Comparison of ENCODE assay signal across 8 cellular contexts in the genomic region with DNA sequence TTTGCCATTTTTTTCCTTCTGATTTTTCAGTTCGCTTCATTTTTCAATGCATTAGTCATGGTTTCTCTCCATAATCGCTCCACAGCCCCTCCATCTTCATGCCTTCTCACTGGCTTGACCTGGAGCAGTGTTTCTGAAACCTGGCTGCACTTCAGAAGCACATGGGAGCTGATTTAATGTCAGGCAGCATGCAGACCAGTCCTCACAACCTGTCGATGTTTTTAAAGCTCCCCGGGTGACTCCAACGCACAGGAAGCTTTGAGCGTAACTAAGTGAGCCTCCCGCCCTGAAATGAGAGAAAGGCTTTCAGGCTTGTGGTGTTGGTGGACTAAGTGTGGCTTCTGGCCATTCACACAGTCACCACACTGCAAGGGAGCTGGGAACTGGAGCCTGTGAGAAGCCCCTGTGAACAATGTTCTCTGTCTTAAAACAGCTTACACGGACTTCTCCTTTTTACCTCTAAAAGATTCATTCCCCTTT. TPM values are rescaled to one million over a fixed set of nuclear protein-coding genes. Genes with fewer than 3 reads are reported as not detected.
A peak's percentile ranks its signal among the peaks of the same experiment; 100 is the strongest.
DNase-seq lines count a peak whose midpoint lies in the region; ATAC-seq and TF ChIP-seq lines count a peak whose summit lies in the region.

No MANE protein-coding gene starts in this region.

- TF ChIP-seq CTCF in GM20000 (IDR thresholded peaks at IDR 0.05; ENCODE audit: extremely low read depth, missing control alignments), result no peak
- no peak for TF ChIP-seq CTCF in spleen (IDR thresholded peaks at IDR 0.05 in 8 of 11, conservative IDR thresholded peaks at IDR 0.05 in 3 of 11)
- TF ChIP-seq CTCF in gastrocnemius medialis (IDR thresholded peaks at IDR 0.05 in 4 of 5, conservative IDR thresholded peaks at IDR 0.05 in 1 of 5), result no peak

- H3K4me3 ChIP-seq in ACC112 (ENCODE audit: low read depth, low read length), result peak overlapping the region; percentile 56
- no peak overlapping the region for H3K4me3 ChIP-seq in SK-N-MC
- no peak overlapping the region for H3K4me3 ChIP-seq in spleen
- no peak overlapping the region for H3K4me3 ChIP-seq in gastrocnemius medialis

- H3K36me3 ChIP-seq in ACC112 (ENCODE audit: insufficient read depth, low read length) (no peaks in the 10 kb centered on the region), SK-N-MC (ENCODE audit: insufficient read depth, low read length) (no peaks in the 10 kb centered on the region), spleen (peaks cover 0 to 19% (median under 1%) of the 10 kb centered on the region in 6 donors), gastrocnemius medialis (peaks cover 0 to 9% of the 10 kb centered on the region in 2 donors)

- peak; percentile 25 for DNase-seq in GM20000 (ENCODE audit: low spot score)
- DNase-seq in SK-N-MC (ENCODE audit: low read depth, low spot score), result no peak
- DNase-seq in iPS-NIHi11 (ENCODE audit: low spot score), result peak; percentile 38
- DNase-seq in spleen, result no peak
- no peak for DNase-seq in KG1 (lab: John Stamatoyannopoulos, UW)
- no peak for DNase-seq in gastrocnemius medialis

- H3K9me3 ChIP-seq in SK-N-MC (ENCODE audit: low read depth, low read length) (no peaks in the 10 kb centered on the region), spleen (no peaks in the 10 kb centered on the region), gastrocnemius medialis (no peaks in the 10 kb centered on the region)

- ATAC-seq in gastrocnemius medialis (no peak), HG02759 (IDR thresholded peaks at IDR 0.05; ENCODE audit: unreplicated experiment) (no peak)

- H3K4me1 ChIP-seq in ACC112 (ENCODE audit: control insufficient read depth, insufficient read depth, low read length, unreplicated experiment), result peaks cover 3% of the 10 kb centered on the region
- peaks cover 0 to 9% (median 0%) of the 10 kb centered on the region in 6 donors for H3K4me1 ChIP-seq in spleen
- H3K4me1 ChIP-seq in gastrocnemius medialis, result peaks cover 0 to 9% of the 10 kb centered on the region in 2 donors

- H2AFZ ChIP-seq in ACC112 (ENCODE audit: low read length, unreplicated experiment), result peak overlapping the region; percentile 2

- no peak overlapping the region for H3K27ac ChIP-seq in ACC112 (ENCODE audit: low read depth, low read length)
- H3K27ac ChIP-seq in SK-N-MC, result no peak overlapping the region
- H3K27ac ChIP-seq in spleen, result no peak overlapping the region
- no peak overlapping the region for H3K27ac ChIP-seq in gastrocnemius medialis

- intact Hi-C loops in spleen (cut with DNase I; ENCODE audit: low total_unique reads) (no loop called here), gastrocnemius medialis (cut with DNase I; ENCODE audit: low total_unique reads) (no loop called here)

- 13 to 24% (median 21%) methylated on average over 8 of the region's 8 CpGs for WGBS in spleen, 5 donors

- in situ Hi-C loops in gastrocnemius medialis (cut with MboI; ENCODE audit: low sequenced_read_pairs in 4 of 4), result no loop called here

- H3K27me3 ChIP-seq in ACC112 (ENCODE audit: insufficient read depth, low read length) (0 out of 2 replicates have a peak, but pooled peaks cover 5% of the 10 kb centered on the region), spleen (replicated peaks in 1 of 7) (no peaks in the 10 kb centered on the region), gastrocnemius medialis (no peaks in the 10 kb centered on the region)

- H3K9ac ChIP-seq in SK-N-MC (ENCODE audit: insufficient read length), result peak overlapping the region; percentile 51

- no peaks in the 10 kb centered on the region for H3K79me2 ChIP-seq in ACC112 (ENCODE audit: control insufficient read depth, insufficient read depth, low read length, unreplicated experiment)

- TF ChIP-seq POLR2A in spleen (IDR thresholded peaks at IDR 0.05) (no peak), gastrocnemius medialis (IDR thresholded peaks at IDR 0.05) (no peak)

RNA-seq across cellular contexts. Expression of a gene that starts 16.8 kb away (rescaled TPM):
- total RNA-seq in spleen (10 to 100 TPM; 38.1 to 50.7 (median 49.4) TPM), gastrocnemius medialis (10 to 100 TPM; 34.7 to 52.3 (median 37.4) TPM)
- polyA plus RNA-seq in spleen, result 10 to 100 TPM; 39.3 to 69.1 (median 58.0) TPM

RNA-seq across cellular contexts. Expression of a gene that starts 31.7 kb away (rescaled TPM):
- total RNA-seq in spleen (10 to 100 TPM in 2 of 7 donors, 1 to 10 TPM in 5; 5.7 to 11.5 (median 9.4) TPM), gastrocnemius medialis (10 to 100 TPM; 40.1 to 46.4 (median 41.4) TPM)
- polyA plus RNA-seq in spleen, result 1 to 10 TPM; 3.0 to 3.9 (median 3.7) TPM

RNA-seq across cellular contexts. Expression of a gene that starts 31.9 kb away (rescaled TPM):
- total RNA-seq in spleen (10 to 100 TPM; 25.2 to 57.1 (median 35.5) TPM), gastrocnemius medialis (10 to 100 TPM; 12.6 to 19.9 (median 16.2) TPM)
- 10 to 100 TPM; 32.1 to 38.8 (median 38.8) TPM for polyA plus RNA-seq in spleen

RNA-seq across cellular contexts. Expression of a gene that starts 37.7 kb away (rescaled TPM):
- total RNA-seq in spleen, result 1 to 10 TPM in 2 of 7 donors, under 1 TPM in 5; 0.26 to 1.9 (median 0.92) TPM
- polyA plus RNA-seq in spleen, result 1 to 10 TPM in 1 of 3 donors, under 1 TPM in 2; 0.61 to 1.8 (median 0.74) TPM
- under 1 TPM in 3 of 4 donors, not detected in 1; 0.04 to 0.70 (median 0.31) TPM for total RNA-seq in gastrocnemius medialis

Comparison
In these comparisons a context has a peak if more than half of its experiments do, and no peak if none do; other contexts are left out.
1. DNase-seq: peak in GM20000 (single experiment) and iPS-NIHi11 (single experiment); none in SK-N-MC (single experiment), spleen (single experiment), KG1 (single experiment) and gastrocnemius medialis (0 of 2).